ENCODE assay signal across 8 cellular contexts in the genomic region with DNA sequence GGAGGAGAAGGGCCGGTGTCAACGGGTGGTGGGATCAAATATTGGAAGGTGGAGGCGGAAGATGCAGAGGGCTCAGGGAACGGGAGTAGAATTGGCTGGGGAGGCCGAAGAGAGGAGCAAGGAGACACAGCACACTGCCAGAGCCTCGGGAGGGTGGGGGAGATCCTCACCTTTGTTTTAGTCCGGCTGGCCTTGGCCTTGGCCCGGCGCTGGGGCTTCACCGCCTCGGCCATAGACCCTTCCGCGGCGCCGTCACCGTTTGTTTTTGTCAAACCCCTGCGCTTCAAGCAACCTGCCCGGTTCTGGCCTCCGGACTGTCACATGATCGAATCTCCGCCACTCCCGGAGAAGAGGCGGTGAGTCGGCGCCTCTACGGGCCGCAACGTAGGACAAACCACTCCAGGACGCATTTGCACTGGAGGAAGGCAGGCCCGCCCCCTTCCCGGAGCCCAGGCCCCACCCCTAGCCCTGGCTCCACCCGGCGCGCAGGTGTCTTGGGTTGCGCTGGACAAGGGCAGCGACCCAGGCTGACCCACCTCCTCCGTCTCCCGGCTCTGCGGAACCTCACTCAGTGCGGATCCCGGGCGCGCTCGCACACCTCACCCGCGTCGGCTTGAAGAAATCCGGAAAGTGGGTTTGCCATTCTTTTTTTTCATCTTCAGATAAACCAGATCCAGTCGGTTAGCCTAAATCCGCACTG. TPM values are rescaled to one million over a fixed set of nuclear protein-coding genes. Genes with fewer than 3 reads are reported as not detected.
DNase-seq lines count a peak whose midpoint lies in the region; ATAC-seq and TF ChIP-seq lines count a peak whose summit lies in the region.

A gene with protein sequence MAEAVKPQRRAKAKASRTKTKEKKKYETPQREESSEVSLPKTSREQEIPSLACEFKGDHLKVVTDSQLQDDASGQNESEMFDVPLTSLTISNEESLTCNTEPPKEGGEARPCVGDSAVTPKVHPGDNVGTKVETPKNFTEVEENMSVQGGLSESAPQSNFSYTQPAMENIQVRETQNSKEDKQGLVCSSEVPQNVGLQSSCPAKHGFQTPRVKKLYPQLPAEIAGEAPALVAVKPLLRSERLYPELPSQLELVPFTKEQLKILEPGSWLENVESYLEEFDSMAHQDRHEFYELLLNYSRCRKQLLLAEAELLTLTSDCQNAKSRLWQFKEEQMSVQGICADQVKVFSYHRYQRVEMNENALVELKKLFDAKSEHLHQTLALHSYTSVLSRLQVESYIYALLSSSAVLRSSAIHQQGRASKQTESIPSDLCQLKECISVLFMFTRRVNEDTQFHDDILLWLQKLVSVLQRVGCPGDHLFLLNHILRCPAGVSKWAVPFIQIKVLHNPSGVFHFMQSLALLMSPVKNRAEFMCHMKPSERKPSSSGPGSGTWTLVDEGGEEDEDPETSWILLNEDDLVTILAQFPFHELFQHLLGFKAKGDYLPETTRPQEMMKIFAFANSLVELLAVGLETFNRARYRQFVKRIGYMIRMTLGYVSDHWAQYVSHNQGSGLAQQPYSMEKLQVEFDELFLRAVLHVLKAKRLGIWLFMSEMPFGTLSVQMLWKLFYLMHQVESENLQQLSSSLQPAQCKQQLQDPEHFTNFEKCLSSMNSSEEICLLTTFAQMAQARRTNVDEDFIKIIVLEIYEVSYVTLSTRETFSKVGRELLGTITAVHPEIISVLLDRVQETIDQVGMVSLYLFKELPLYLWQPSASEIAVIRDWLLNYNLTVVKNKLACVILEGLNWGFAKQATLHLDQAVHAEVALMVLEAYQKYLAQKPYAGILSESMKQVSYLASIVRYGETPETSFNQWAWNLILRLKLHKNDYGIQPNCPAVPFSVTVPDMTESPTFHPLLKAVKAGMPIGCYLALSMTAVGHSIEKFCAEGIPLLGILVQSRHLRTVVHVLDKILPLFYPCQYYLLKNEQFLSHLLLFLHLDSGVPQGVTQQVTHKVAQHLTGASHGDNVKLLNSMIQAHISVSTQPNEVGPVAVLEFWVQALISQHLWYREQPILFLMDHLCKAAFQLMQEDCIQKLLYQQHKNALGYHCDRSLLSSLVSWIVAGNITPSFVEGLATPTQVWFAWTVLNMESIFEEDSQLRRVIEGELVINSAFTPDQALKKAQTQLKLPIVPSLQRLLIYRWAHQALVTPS (N-terminal part only) (minus strand): TSS at position 323 of the 700 bp plus-strand sequence. CDS start 90 bp downstream, at position 233.

- H3K9me3 ChIP-seq in SK-N-MC (ENCODE audit: low read depth, low read length) (no peaks in the 10 kb centered on the region), neutrophil (no peaks in the 10 kb centered on the region)

- TF ChIP-seq CTCF in GM06990 (IDR thresholded peaks at IDR 0.05; ENCODE audit: insufficient read depth, low read length, poor library complexity, severe bottlenecking) (no peak), NB4 (IDR thresholded peaks at IDR 0.05; ENCODE audit: low read depth, low read length) (no peak), neutrophil (IDR thresholded peaks at IDR 0.05) (peak; percentile 34), subcutaneous adipose tissue (IDR thresholded peaks at IDR 0.05; ENCODE audit: low read depth) (no peak)

- no peaks in the 10 kb centered on the region for H3K27me3 ChIP-seq in GM06990 (replicated peaks; ENCODE audit: control insufficient read depth, insufficient read depth, low read length)
- H3K27me3 ChIP-seq in neutrophil: no peaks in the 10 kb centered on the region

- H3K4me3 Mint-ChIP-seq in activated naive CD4-positive, alpha-beta T cell treated with anti-CD3 and anti-CD28 coated beads for 36 hours: peak within 1 kb of the TSS; percentile 97

- H3K27ac ChIP-seq in SK-N-MC (no peak within 1 kb of the TSS; the same call in 1 of the 2 replicates), neutrophil (peak within 1 kb of the TSS; percentile 90)

- peak within 1 kb of the TSS; percentile 88 for H3K9ac ChIP-seq in SK-N-MC (ENCODE audit: insufficient read length)

- H3K4me1 Mint-ChIP-seq in activated naive CD4-positive, alpha-beta T cell treated with anti-CD3 and anti-CD28 coated beads for 36 hours (ENCODE audit: low read depth): peaks cover 33% of the 10 kb centered on the region

- CTCF ChIA-PET in activated naive CD4-positive, alpha-beta T cell treated with anti-CD3 and anti-CD28 coated beads for 36 hours (lab: Charles Lee): interaction anchor here (1.0 kb wide), 1 partner anchor 303 kb away, joined by 3 read pairs; no protein-coding TSS in a partner anchor

- H3K27me3 Mint-ChIP-seq in activated naive CD4-positive, alpha-beta T cell treated with anti-CD3 and anti-CD28 coated beads for 36 hours (ENCODE audit: low read depth): no peaks in the 10 kb centered on the region

- ATAC-seq in HG02571 (IDR thresholded peaks at IDR 0.05; ENCODE audit: unreplicated experiment): peak; percentile 98

- intact Hi-C loops in activated naive CD4-positive, alpha-beta T cell treated with anti-CD3 and anti-CD28 coated beads for 36 hours (cut with micrococcal nuclease): loop anchor here (1.0 to 2.0 kb wide), 3 partner anchors 61 to 280 kb away; no protein-coding TSS in a partner anchor

- no peaks in the 10 kb centered on the region for H3K36me3 ChIP-seq in GM06990 (ENCODE audit: control insufficient read depth, insufficient read depth, low read length)
- H3K36me3 ChIP-seq in SK-N-MC (ENCODE audit: insufficient read depth, low read length): no peaks in the 10 kb centered on the region
- peaks cover 4% of the 10 kb centered on the region for H3K36me3 ChIP-seq in neutrophil

- DNase-seq in GM06990 (ENCODE audit: extremely low read depth, insufficient read length) (peak; percentile 91), NB4 (ENCODE audit: low read depth) (peak; percentile 95), SK-N-MC (ENCODE audit: low read depth, low spot score) (peak; percentile 45), germinal center (ENCODE audit: low spot score) (peak; percentile 91)
- DNase-seq in activated naive CD4-positive, alpha-beta T cell treated with anti-CD3 and anti-CD28 coated beads for 36 hours: peak; percentile 98

- H3K4me3 ChIP-seq in GM06990 (replicated peaks; ENCODE audit: low read depth, low read length) (peak within 1 kb of the TSS; percentile 96), NB4 (ENCODE audit: low read depth, low read length) (peak within 1 kb of the TSS; percentile 97), SK-N-MC (peak within 1 kb of the TSS; percentile 87), neutrophil (ENCODE audit: low read depth in 1 of 2, low read length in 1 of 2) (peak within 1 kb of the TSS; percentile 74 to 94)

- peaks cover 4% of the 10 kb centered on the region for H3K36me3 Mint-ChIP-seq in activated naive CD4-positive, alpha-beta T cell treated with anti-CD3 and anti-CD28 coated beads for 36 hours (ENCODE audit: low read depth)

- H3K9me3 Mint-ChIP-seq in activated naive CD4-positive, alpha-beta T cell treated with anti-CD3 and anti-CD28 coated beads for 36 hours: no peaks in the 10 kb centered on the region

- peak; percentile 28 for TF ChIP-seq POLR2A in NB4 (IDR thresholded peaks at IDR 0.05; ENCODE audit: extremely low read depth, insufficient read length)

- peaks cover 25 to 26% of the 10 kb centered on the region in 2 experiments for H3K4me1 ChIP-seq in neutrophil (ENCODE audit: control insufficient read depth in 1 of 2, insufficient read depth in 1 of 2, low read depth in 1 of 2, low read length in 1 of 2)

- H3K27ac Mint-ChIP-seq in activated naive CD4-positive, alpha-beta T cell treated with anti-CD3 and anti-CD28 coated beads for 36 hours: peak within 1 kb of the TSS; percentile 86

RNA-seq across cellular contexts. Expression of the gene that starts here (rescaled TPM):
- total RNA-seq in activated naive CD4-positive, alpha-beta T cell treated with anti-CD3 and anti-CD28 coated beads for 36 hours: 10 to 100 TPM; 18.3 to 21.2 TPM
- total RNA-seq in subcutaneous adipose tissue: 10 to 100 TPM; 31.3 to 43.8 (median 36.8) TPM

Comparison
In these comparisons a context has a peak if more than half of its experiments do, and no peak if none do; other contexts are left out.
1. DNase-seq: peak in every context shown above with its lines; median percentile 98 in activated naive CD4-positive, alpha-beta T cell treated with anti-CD3 and anti-CD28 coated beads for 36 hours; 95 in NB4; 91 in GM06990; 91 in germinal center; 45 in SK-N-MC.